25 cellular contexts compared by ENCODE assay signal in genomic region chr6:137084865-137085617, GRCh38. TPM values are rescaled to one million over a fixed set of nuclear protein-coding genes. Genes with fewer than 3 reads are reported as not detected.
"Had no signal": no experiment of that assay in that cellular context is flagged by ENCODE, and none has a peak within 500 bp of the region (broad histone marks: within the 10 kb centered on the region; RNA-seq: fewer than 3 reads in every experiment).

No MANE protein-coding gene starts in this region.

- H3K4me3 ChIP-seq: gastroesophageal sphincter, heart left ventricle, ovary, psoas muscle, right atrium auricular region, thyroid gland, upper lobe of right lung had no signal

- ATAC-seq: activated naive CD8-positive, alpha-beta T cell treated with anti-CD3 and anti-CD28 coated beads, Interleukin-2, amount 50 U/mL, for 24 hours; gastroesophageal sphincter; heart left ventricle; left cardiac atrium; psoas muscle; upper lobe of right lung had no signal

- H3K36me3 Mint-ChIP-seq: brain, memory B cell had no signal

- H3K27ac Mint-ChIP-seq: activated naive CD8-positive, alpha-beta T cell treated with anti-CD3 and anti-CD28 coated beads, Interleukin-2, amount 50 U/mL, for 24 hours; brain; memory B cell; nephron; stimulated activated naive CD8-positive, alpha-beta T cell treated with anti-CD3 and anti-CD28 coated beads, Interleukin-15, Interleukin-2, amounts not matched to agents 100 ng/mL and 50 ng/mL, for 24 hours had no signal

- H3K4me3 Mint-ChIP-seq: activated naive CD8-positive, alpha-beta T cell treated with anti-CD3 and anti-CD28 coated beads, Interleukin-2, amount 50 U/mL, for 24 hours; brain; memory B cell; nephron; stimulated activated naive CD8-positive, alpha-beta T cell treated with anti-CD3 and anti-CD28 coated beads, Interleukin-15, Interleukin-2, amounts not matched to agents 100 ng/mL and 50 ng/mL, for 24 hours had no signal

- H3K36me3 ChIP-seq: gastroesophageal sphincter, heart left ventricle, neutrophil, ovary, right atrium auricular region, thyroid gland, upper lobe of right lung, WERI-Rb-1 had no signal

- H3K27me3 ChIP-seq: heart left ventricle, ovary, right atrium auricular region, thyroid gland, upper lobe of right lung had no signal

- DNase-seq: activated CD4-positive, alpha-beta T cell treated with anti-CD3 and anti-CD28 coated beads, Interleukin-2, amount 50 U/mL, for 1 hour; activated CD4-positive, CD25-positive, alpha-beta regulatory T cell treated with anti-CD3 and anti-CD28 coated beads, Interleukin-2, amount 50 U/mL, for 72 hours; activated gamma-delta T cell; activated naive CD4-positive, alpha-beta T cell treated with anti-CD3 and anti-CD28 coated beads, Interleukin-2, amount 50 U/mL, for 16 hours; activated naive CD8-positive, alpha-beta T cell treated with anti-CD3 and anti-CD28 coated beads, Interleukin-2, amount 50 U/mL, for 24 hours; anterior cingulate cortex; heart left ventricle; islet precursor cell; left cardiac atrium; ovary; psoas muscle; stimulated activated CD4-positive, alpha-beta T cell treated with anti-CD3 and anti-CD28 coated beads, Interleukin-4, amount 100 ng/mL, for 24 hours; substantia nigra; thyroid gland; upper lobe of right lung; WERI-Rb-1 had no signal

- H3K4me1 Mint-ChIP-seq: activated naive CD8-positive, alpha-beta T cell treated with anti-CD3 and anti-CD28 coated beads, Interleukin-2, amount 50 U/mL, for 24 hours; brain; nephron had no signal

- H3K27me3 Mint-ChIP-seq: brain, memory B cell had no signal

- H3K9me3 ChIP-seq: gastroesophageal sphincter, heart left ventricle, neutrophil, ovary, psoas muscle, right atrium auricular region, thyroid gland, upper lobe of right lung had no signal

- H3K9me3 Mint-ChIP-seq: activated naive CD8-positive, alpha-beta T cell treated with anti-CD3 and anti-CD28 coated beads, Interleukin-2, amount 50 U/mL, for 24 hours; brain; memory B cell; nephron; stimulated activated naive CD8-positive, alpha-beta T cell treated with anti-CD3 and anti-CD28 coated beads, Interleukin-15, Interleukin-2, amounts not matched to agents 100 ng/mL and 50 ng/mL, for 24 hours had no signal

- H3K4me1 ChIP-seq: gastroesophageal sphincter, heart left ventricle, psoas muscle, right atrium auricular region, thyroid gland, upper lobe of right lung had no signal

- H3K27ac ChIP-seq: epithelial cell of prostate, gastroesophageal sphincter, heart left ventricle, neutrophil, ovary, psoas muscle, right atrium auricular region, thyroid gland, upper lobe of right lung, WERI-Rb-1 had no signal

RNA-seq across cellular contexts. Expression of gene IL20RA, which starts 40.3 kb away (rescaled TPM):
- total RNA-seq: T-helper 2 cell treated with Interferon-gamma antibody and Interleukin-4, amounts not matched to agents 100 ng/mL and 5 ng/mL, for 36 hours had no signal
